In genomic region chr6:113959235-113959634, GRCh38 we compare ENCODE assay signal across 27 cellular contexts.
"Had no signal": no experiment of that assay in that cellular context is flagged by ENCODE, and none has a peak within 500 bp of the region (broad histone marks: within the 10 kb centered on the region; RNA-seq: fewer than 3 reads in every experiment).

No MANE protein-coding gene starts in this region.

- H3K4me3 ChIP-seq: dorsolateral prefrontal cortex, gastrocnemius medialis, lower lobe of right lung, mucosa of descending colon, neural progenitor cell, prostate gland, right atrium auricular region, smooth muscle cell, stomach, thyroid gland, vagina had no signal

- H2AFZ ChIP-seq: neural progenitor cell, parathyroid adenoma had no signal

- H3K9ac ChIP-seq: neural progenitor cell, parathyroid adenoma had no signal

- H3K27me3 Mint-ChIP-seq: memory B cell; naive B cell; natural killer cell treated with Interleukin-12 subunit alpha and Interleukin-12 subunit beta and Interleukin-15 and Interleukin-18, amount 100 ng/mL, for 72 hours had no signal

- H3K9me3 ChIP-seq: gastrocnemius medialis, lower lobe of right lung, mucosa of descending colon, prostate gland, right atrium auricular region, stomach, thyroid gland, vagina had no signal

- ATAC-seq: esophagus mucosa; gastrocnemius medialis; left ventricle myocardium superior; lower lobe of right lung; mucosa of descending colon; natural killer cell treated with Interleukin-12 subunit alpha and Interleukin-12 subunit beta and Interleukin-15 and Interleukin-18, amount 100 ng/mL, for 72 hours; sciatic nerve had no signal

- DNase-seq: dorsolateral prefrontal cortex; effector CD4-positive, alpha-beta T cell; foreskin fibroblast; gastrocnemius medialis; head of caudate nucleus; left ventricle myocardium superior; lower lobe of right lung; mucosa of descending colon; naive B cell; stimulated activated CD4-positive, alpha-beta T cell treated with anti-CD3 and anti-CD28 coated beads, Interleukin-12 subunit alpha, Interleukin-12 subunit beta, amount 100 ng/mL, for 4 hours; stimulated activated CD4-positive, alpha-beta T cell treated with anti-CD3 and anti-CD28 coated beads, Interleukin-1b, Interleukin-23, amount 100 ng/mL, for 48 hours; stimulated activated CD4-positive, alpha-beta T cell treated with anti-CD3 and anti-CD28 coated beads, Interleukin-4, amount 100 ng/mL, for 1 hour; stimulated activated CD8-positive, alpha-beta memory T cell treated with anti-CD3 and anti-CD28 coated beads, Interleukin-4, amount 100 ng/mL, for 48 hours; stimulated activated naive CD4-positive, alpha-beta T cell treated with Interleukin-2 at 50 U/mL for 16 hours; stomach; thyroid gland; trophoblast cell had no signal

- H3K9me3 Mint-ChIP-seq: memory B cell; naive B cell; natural killer cell treated with Interleukin-12 subunit alpha and Interleukin-12 subunit beta and Interleukin-15 and Interleukin-18, amount 100 ng/mL, for 72 hours had no signal

- H3K4me2 ChIP-seq: neural progenitor cell had no signal

- H3K27me3 ChIP-seq: dorsolateral prefrontal cortex, gastrocnemius medialis, neural progenitor cell, right atrium auricular region, stomach, thyroid gland, vagina had no signal

- H3K36me3 ChIP-seq: prostate gland had no signal

- H3K27ac Mint-ChIP-seq: memory B cell; naive B cell; natural killer cell treated with Interleukin-12 subunit alpha and Interleukin-12 subunit beta and Interleukin-15 and Interleukin-18, amount 100 ng/mL, for 72 hours; neural progenitor cell had no signal

- H3K4me1 ChIP-seq: neural progenitor cell, prostate gland, right atrium auricular region, thyroid gland had no signal

- H3K4me3 Mint-ChIP-seq: memory B cell; naive B cell; natural killer cell treated with Interleukin-12 subunit alpha and Interleukin-12 subunit beta and Interleukin-15 and Interleukin-18, amount 100 ng/mL, for 72 hours; neural progenitor cell had no signal

- H3K4me1 Mint-ChIP-seq: neural progenitor cell had no signal

- H3K27ac ChIP-seq: dorsolateral prefrontal cortex, gastrocnemius medialis, lower lobe of right lung, neural progenitor cell, parathyroid adenoma, prostate gland, right atrium auricular region, stomach, thyroid gland, vagina had no signal
